1 cellular context compared by ENCODE assay signal in the genomic region with DNA sequence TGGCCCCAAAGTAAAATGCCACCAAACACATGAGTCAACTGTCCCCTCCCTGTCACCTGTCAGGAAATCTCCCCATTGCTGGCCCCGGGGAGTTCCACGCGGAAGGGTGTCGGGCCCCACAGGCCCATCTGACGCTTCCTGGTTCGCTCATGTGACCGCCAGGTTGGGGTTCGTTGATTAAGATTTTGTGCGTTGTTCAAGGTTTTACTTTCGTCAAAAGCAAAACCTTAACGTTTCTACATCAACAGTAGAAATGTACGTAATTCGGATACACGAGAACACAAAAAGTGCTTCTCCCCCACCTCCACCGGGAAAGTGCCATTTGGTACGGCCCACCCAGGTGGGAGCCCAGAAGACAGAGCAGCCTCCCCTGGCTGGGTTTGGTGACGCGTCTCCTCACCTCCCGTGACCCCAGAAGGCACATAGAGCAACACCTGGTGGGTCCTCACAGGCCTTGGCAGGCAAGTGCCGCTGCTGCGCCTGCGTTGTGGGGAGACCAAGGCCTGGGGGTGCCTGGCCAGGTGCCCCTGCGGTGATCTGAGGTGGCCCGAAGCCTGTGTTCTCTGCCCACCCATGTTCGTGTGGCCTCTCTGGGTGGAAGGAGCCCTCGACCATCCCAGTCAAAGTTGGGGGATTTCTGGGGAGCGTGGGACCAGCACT.
TF ChIP-seq lines count a peak whose summit lies in the region.

No MANE protein-coding gene starts in this region.

TF ChIP-seq in GM23338, 12 proteins besides CTCF, POLR2A, EP300 and RAD21 (continued from another document):
- TF ChIP-seq, protein P1, sequence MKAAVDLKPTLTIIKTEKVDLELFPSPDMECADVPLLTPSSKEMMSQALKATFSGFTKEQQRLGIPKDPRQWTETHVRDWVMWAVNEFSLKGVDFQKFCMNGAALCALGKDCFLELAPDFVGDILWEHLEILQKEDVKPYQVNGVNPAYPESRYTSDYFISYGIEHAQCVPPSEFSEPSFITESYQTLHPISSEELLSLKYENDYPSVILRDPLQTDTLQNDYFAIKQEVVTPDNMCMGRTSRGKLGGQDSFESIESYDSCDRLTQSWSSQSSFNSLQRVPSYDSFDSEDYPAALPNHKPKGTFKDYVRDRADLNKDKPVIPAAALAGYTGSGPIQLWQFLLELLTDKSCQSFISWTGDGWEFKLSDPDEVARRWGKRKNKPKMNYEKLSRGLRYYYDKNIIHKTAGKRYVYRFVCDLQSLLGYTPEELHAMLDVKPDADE (IDR thresholded peaks at IDR 0.05): no peak
- no peak for TF ChIP-seq ZNF331 (CRISPR knock-in tag; IDR thresholded peaks at IDR 0.05; ENCODE audit: low read depth)
- TF ChIP-seq NANOG (IDR thresholded peaks at IDR 0.05; ENCODE audit: borderline replicate concordance): no peak
- TF ChIP-seq, protein P2, sequence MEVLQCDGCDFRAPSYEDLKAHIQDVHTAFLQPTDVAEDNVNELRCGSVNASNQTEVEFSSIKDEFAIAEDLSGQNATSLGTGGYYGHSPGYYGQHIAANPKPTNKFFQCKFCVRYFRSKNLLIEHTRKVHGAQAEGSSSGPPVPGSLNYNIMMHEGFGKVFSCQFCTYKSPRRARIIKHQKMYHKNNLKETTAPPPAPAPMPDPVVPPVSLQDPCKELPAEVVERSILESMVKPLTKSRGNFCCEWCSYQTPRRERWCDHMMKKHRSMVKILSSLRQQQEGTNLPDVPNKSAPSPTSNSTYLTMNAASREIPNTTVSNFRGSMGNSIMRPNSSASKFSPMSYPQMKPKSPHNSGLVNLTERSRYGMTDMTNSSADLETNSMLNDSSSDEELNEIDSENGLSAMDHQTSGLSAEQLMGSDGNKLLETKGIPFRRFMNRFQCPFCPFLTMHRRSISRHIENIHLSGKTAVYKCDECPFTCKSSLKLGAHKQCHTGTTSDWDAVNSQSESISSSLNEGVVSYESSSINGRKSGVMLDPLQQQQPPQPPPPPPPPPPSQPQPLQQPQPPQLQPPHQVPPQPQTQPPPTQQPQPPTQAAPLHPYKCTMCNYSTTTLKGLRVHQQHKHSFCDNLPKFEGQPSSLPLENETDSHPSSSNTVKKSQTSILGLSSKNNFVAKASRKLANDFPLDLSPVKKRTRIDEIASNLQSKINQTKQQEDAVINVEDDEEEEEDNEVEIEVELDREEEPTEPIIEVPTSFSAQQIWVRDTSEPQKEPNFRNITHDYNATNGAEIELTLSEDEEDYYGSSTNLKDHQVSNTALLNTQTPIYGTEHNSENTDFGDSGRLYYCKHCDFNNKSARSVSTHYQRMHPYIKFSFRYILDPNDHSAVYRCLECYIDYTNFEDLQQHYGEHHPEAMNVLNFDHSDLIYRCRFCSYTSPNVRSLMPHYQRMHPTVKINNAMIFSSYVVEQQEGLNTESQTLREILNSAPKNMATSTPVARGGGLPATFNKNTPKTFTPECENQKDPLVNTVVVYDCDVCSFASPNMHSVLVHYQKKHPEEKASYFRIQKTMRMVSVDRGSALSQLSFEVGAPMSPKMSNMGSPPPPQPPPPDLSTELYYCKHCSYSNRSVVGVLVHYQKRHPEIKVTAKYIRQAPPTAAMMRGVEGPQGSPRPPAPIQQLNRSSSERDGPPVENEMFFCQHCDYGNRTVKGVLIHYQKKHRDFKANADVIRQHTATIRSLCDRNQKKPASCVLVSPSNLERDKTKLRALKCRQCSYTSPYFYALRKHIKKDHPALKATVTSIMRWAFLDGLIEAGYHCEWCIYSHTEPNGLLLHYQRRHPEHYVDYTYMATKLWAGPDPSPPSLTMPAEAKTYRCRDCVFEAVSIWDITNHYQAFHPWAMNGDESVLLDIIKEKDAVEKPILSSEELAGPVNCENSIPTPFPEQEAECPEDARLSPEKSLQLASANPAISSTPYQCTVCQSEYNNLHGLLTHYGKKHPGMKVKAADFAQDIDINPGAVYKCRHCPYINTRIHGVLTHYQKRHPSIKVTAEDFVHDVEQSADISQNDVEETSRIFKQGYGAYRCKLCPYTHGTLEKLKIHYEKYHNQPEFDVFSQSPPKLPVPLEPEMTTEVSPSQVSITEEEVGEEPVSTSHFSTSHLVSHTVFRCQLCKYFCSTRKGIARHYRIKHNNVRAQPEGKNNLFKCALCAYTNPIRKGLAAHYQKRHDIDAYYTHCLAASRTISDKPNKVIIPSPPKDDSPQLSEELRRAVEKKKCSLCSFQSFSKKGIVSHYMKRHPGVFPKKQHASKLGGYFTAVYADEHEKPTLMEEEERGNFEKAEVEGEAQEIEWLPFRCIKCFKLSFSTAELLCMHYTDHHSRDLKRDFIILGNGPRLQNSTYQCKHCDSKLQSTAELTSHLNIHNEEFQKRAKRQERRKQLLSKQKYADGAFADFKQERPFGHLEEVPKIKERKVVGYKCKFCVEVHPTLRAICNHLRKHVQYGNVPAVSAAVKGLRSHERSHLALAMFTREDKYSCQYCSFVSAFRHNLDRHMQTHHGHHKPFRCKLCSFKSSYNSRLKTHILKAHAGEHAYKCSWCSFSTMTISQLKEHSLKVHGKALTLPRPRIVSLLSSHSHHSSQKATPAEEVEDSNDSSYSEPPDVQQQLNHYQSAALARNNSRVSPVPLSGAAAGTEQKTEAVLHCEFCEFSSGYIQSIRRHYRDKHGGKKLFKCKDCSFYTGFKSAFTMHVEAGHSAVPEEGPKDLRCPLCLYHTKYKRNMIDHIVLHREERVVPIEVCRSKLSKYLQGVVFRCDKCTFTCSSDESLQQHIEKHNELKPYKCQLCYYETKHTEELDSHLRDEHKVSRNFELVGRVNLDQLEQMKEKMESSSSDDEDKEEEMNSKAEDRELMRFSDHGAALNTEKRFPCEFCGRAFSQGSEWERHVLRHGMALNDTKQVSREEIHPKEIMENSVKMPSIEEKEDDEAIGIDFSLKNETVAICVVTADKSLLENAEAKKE (CRISPR knock-in tag; IDR thresholded peaks at IDR 0.05): no peak
